ENCODE assay signal across 8 cellular contexts in genomic region chr5:103562084-103562452, GRCh38. TPM values are rescaled to one million over a fixed set of nuclear protein-coding genes. Genes with fewer than 3 reads are reported as not detected.
A peak's percentile ranks its signal among the peaks of the same experiment; 100 is the strongest.
DNase-seq lines count a peak whose midpoint lies in the region; ATAC-seq lines count a peak whose summit lies in the region.

No MANE protein-coding gene starts in this region.

- DNase-seq in T-helper 1 cell, result no peak
- DNase-seq in activated T-helper 1 cell treated with anti-CD3 and anti-CD28 coated beads, Interleukin-12 subunit alpha, Interleukin-12 subunit beta, Interleukin-2, Interleukin-4 antibody, amounts not matched to agents 30 ng/mL and 10 ng/mL and 1 ng/mL, durations not matched to agents 14 hours and 24 hours and 36 hours (ENCODE audit: low spot score), result no peak
- DNase-seq in stimulated activated naive CD8-positive, alpha-beta T cell treated with anti-CD3 and anti-CD28 coated beads, Interleukin-15, Interleukin-2, amounts not matched to agents 100 U/mL and 50 U/mL, for 24 hours, result no peak
- no peak for DNase-seq in ACHN
- DNase-seq in GM03348 (ENCODE audit: low spot score), result no peak

- peak overlapping the region; percentile 83 for H3K4me3 Mint-ChIP-seq in T-helper 1 cell treated with Interleukin-12 subunit alpha and Interleukin-12 subunit beta and Interleukin-4 antibody, amounts not matched to agents 30 μg/mL and 1 μg/mL, for 36 hours
- peak overlapping the region; percentile 85 for H3K4me3 Mint-ChIP-seq in activated T-helper 1 cell treated with anti-CD3 and anti-CD28 coated beads, Interleukin-12 subunit alpha, Interleukin-12 subunit beta, Interleukin-2, Interleukin-4 antibody, amounts not matched to agents 30 ng/mL and 10 ng/mL and 1 ng/mL, durations not matched to agents 14 hours and 24 hours and 36 hours

- no peaks in the 10 kb centered on the region for H3K9me3 Mint-ChIP-seq in T-helper 1 cell treated with Interleukin-12 subunit alpha and Interleukin-12 subunit beta and Interleukin-4 antibody, amounts not matched to agents 30 μg/mL and 1 μg/mL, for 36 hours
- no peaks in the 10 kb centered on the region for H3K9me3 Mint-ChIP-seq in activated T-helper 1 cell treated with anti-CD3 and anti-CD28 coated beads, Interleukin-12 subunit alpha, Interleukin-12 subunit beta, Interleukin-2, Interleukin-4 antibody, amounts not matched to agents 30 ng/mL and 10 ng/mL and 1 ng/mL, durations not matched to agents 14 hours and 24 hours and 36 hours

- no peaks in the 10 kb centered on the region for H3K36me3 Mint-ChIP-seq in T-helper 1 cell treated with Interleukin-12 subunit alpha and Interleukin-12 subunit beta and Interleukin-4 antibody, amounts not matched to agents 30 μg/mL and 1 μg/mL, for 36 hours (ENCODE audit: low read depth)
- H3K36me3 Mint-ChIP-seq in activated T-helper 1 cell treated with anti-CD3 and anti-CD28 coated beads, Interleukin-12 subunit alpha, Interleukin-12 subunit beta, Interleukin-2, Interleukin-4 antibody, amounts not matched to agents 30 ng/mL and 10 ng/mL and 1 ng/mL, durations not matched to agents 14 hours and 24 hours and 36 hours (ENCODE audit: low read depth), result no peaks in the 10 kb centered on the region

- intact Hi-C loops in activated T-helper 1 cell treated with anti-CD3 and anti-CD28 coated beads, Interleukin-12 subunit alpha, Interleukin-12 subunit beta, Interleukin-2, Interleukin-4 antibody, amounts not matched to agents 30 ng/mL and 10 ng/mL and 1 ng/mL, durations not matched to agents 14 hours and 24 hours and 36 hours (cut with micrococcal nuclease), result no loop called here

- peaks cover 12% of the 10 kb centered on the region for H3K27me3 Mint-ChIP-seq in T-helper 1 cell treated with Interleukin-12 subunit alpha and Interleukin-12 subunit beta and Interleukin-4 antibody, amounts not matched to agents 30 μg/mL and 1 μg/mL, for 36 hours (ENCODE audit: low read depth)
- H3K27me3 Mint-ChIP-seq in activated T-helper 1 cell treated with anti-CD3 and anti-CD28 coated beads, Interleukin-12 subunit alpha, Interleukin-12 subunit beta, Interleukin-2, Interleukin-4 antibody, amounts not matched to agents 30 ng/mL and 10 ng/mL and 1 ng/mL, durations not matched to agents 14 hours and 24 hours and 36 hours (ENCODE audit: insufficient read depth), result peaks cover 3% of the 10 kb centered on the region

- in situ Hi-C loops in ACHN (cut with HindIII; ENCODE audit: low pct_ligation_motif_present, low pct_unique_long_range_greater_than_20kb, low sequenced_read_pairs), result no loop called here

- H3K4me1 Mint-ChIP-seq in T-helper 1 cell treated with Interleukin-12 subunit alpha and Interleukin-12 subunit beta and Interleukin-4 antibody, amounts not matched to agents 30 μg/mL and 1 μg/mL, for 36 hours (ENCODE audit: low read depth), result peaks cover 8% of the 10 kb centered on the region
- peaks cover 12% of the 10 kb centered on the region for H3K4me1 Mint-ChIP-seq in activated T-helper 1 cell treated with anti-CD3 and anti-CD28 coated beads, Interleukin-12 subunit alpha, Interleukin-12 subunit beta, Interleukin-2, Interleukin-4 antibody, amounts not matched to agents 30 ng/mL and 10 ng/mL and 1 ng/mL, durations not matched to agents 14 hours and 24 hours and 36 hours (ENCODE audit: low read depth)

- H3K4me3 ChIP-seq in iPS-11a (ENCODE audit: low read depth, low read length), result peak overlapping the region; percentile 82

- peak; percentile 31 for ATAC-seq in HG03039 (IDR thresholded peaks at IDR 0.05; ENCODE audit: unreplicated experiment)
- peak; percentile 6 for ATAC-seq in stimulated activated naive CD8-positive, alpha-beta T cell treated with anti-CD3 and anti-CD28 coated beads, Interleukin-15, Interleukin-2, amounts not matched to agents 100 U/mL and 50 U/mL, for 24 hours

- peak overlapping the region; percentile 42 for H3K27ac Mint-ChIP-seq in T-helper 1 cell treated with Interleukin-12 subunit alpha and Interleukin-12 subunit beta and Interleukin-4 antibody, amounts not matched to agents 30 μg/mL and 1 μg/mL, for 36 hours
- no peak overlapping the region for H3K27ac Mint-ChIP-seq in activated T-helper 1 cell treated with anti-CD3 and anti-CD28 coated beads, Interleukin-12 subunit alpha, Interleukin-12 subunit beta, Interleukin-2, Interleukin-4 antibody, amounts not matched to agents 30 ng/mL and 10 ng/mL and 1 ng/mL, durations not matched to agents 14 hours and 24 hours and 36 hours

RNA-seq across cellular contexts. Expression of gene NUDT12, which starts 0.5 kb away (rescaled TPM):
- total RNA-seq in activated T-helper 1 cell treated with anti-CD3 and anti-CD28 coated beads, Interleukin-12 subunit alpha, Interleukin-12 subunit beta, Interleukin-2, Interleukin-4 antibody, amounts not matched to agents 30 ng/mL and 10 ng/mL and 1 ng/mL, durations not matched to agents 14 hours and 24 hours and 36 hours, result 0.91 and 1.0 TPM in 2 replicates
